Comparison of ENCODE assay signal across 14 cellular contexts in genomic region chr7:132030161-132030568, GRCh38.
DNase-seq lines count a peak whose midpoint lies in the region; ATAC-seq and TF ChIP-seq lines count a peak whose summit lies in the region.
"Had no signal": no experiment of that assay in that cellular context is flagged by ENCODE, and none has a peak within 500 bp of the region (broad histone marks: within the 10 kb centered on the region; RNA-seq: fewer than 3 reads in every experiment).

No MANE protein-coding gene starts in this region.

- H3K27me3 Mint-ChIP-seq in stimulated activated memory B cell treated with anti-CD40 and anti-IgM and Interleukin-4, amounts not matched to agents 10 μg/mL and 1 μg/mL and 100 μg/mL, for 72 hours, result no peaks in the 10 kb centered on the region
- H3K27me3 Mint-ChIP-seq: activated CD8-positive, alpha-beta memory T cell treated with anti-CD3 and anti-CD28 coated beads, Interleukin-2, amount 10 ng/mL, durations not matched to agents 7 days and 5 days; activated naive CD8-positive, alpha-beta T cell treated with anti-CD3 and anti-CD28 coated beads, Interleukin-2, amount 10 ng/mL, durations not matched to agents 7 days and 5 days had no signal

- POLR2A ChIA-PET in PC-9 (lab: Charles Lee; ENCODE audit: unreplicated experiment), result no interaction called here

- no peaks in the 10 kb centered on the region for H3K4me1 Mint-ChIP-seq in stimulated activated memory B cell treated with anti-CD40 and anti-IgM and Interleukin-4, amounts not matched to agents 10 μg/mL and 1 μg/mL and 100 μg/mL, for 72 hours
- H3K4me1 Mint-ChIP-seq: activated CD8-positive, alpha-beta memory T cell treated with anti-CD3 and anti-CD28 coated beads, Interleukin-2, amount 10 ng/mL, durations not matched to agents 7 days and 5 days; activated naive CD8-positive, alpha-beta T cell treated with anti-CD3 and anti-CD28 coated beads, Interleukin-2, amount 10 ng/mL, durations not matched to agents 7 days and 5 days had no signal

- H3K27ac ChIP-seq in PC-9, result peak overlapping the region; percentile 66

- CTCF ChIA-PET in PC-9 (lab: Charles Lee), result interaction anchor here (1.0 kb wide), 1 partner anchor 25 kb away, joined by 3 read pairs; no protein-coding TSS in a partner anchor

- H3K4me1 ChIP-seq in PC-9 (replicated peaks; ENCODE audit: insufficient read depth), result peaks cover 38% of the 10 kb centered on the region

- H3K9me2 ChIP-seq in PC-9 (ENCODE audit: insufficient read depth), result no peaks in the 10 kb centered on the region

- H3K4me3 ChIP-seq in PC-9 (no peak overlapping the region; the same call in 1 of the 2 replicates), H7 (ENCODE audit: insufficient read depth, low read depth, low read length) (no peak overlapping the region)

- peaks cover 32% of the 10 kb centered on the region for H3F3A ChIP-seq in PC-9 (ENCODE audit: insufficient read depth, low read depth)

- no TSS peak for BruUV-seq in PC-9 (replicated peaks; lab: Mats Ljungman, UMichigan)

- TF ChIP-seq CTCF in PC-9 (conservative IDR thresholded peaks at IDR 0.05), result no peak

- H3K36me3 Mint-ChIP-seq in stimulated activated memory B cell treated with anti-CD40 and anti-IgM and Interleukin-4, amounts not matched to agents 10 μg/mL and 1 μg/mL and 100 μg/mL, for 72 hours, result no peaks in the 10 kb centered on the region
- H3K36me3 Mint-ChIP-seq: activated CD8-positive, alpha-beta memory T cell treated with anti-CD3 and anti-CD28 coated beads, Interleukin-2, amount 10 ng/mL, durations not matched to agents 7 days and 5 days; activated naive CD8-positive, alpha-beta T cell treated with anti-CD3 and anti-CD28 coated beads, Interleukin-2, amount 10 ng/mL, durations not matched to agents 7 days and 5 days had no signal

- no peaks in the 10 kb centered on the region for H3K27me3 ChIP-seq in PC-9 (ENCODE audit: insufficient read depth, low read depth)
- no peaks in the 10 kb centered on the region; the same call in 1 of the 2 replicates for H3K27me3 ChIP-seq in H7 (ENCODE audit: control insufficient read depth, insufficient read depth, low read length)

- H3K79me2 ChIP-seq in PC-9 (ENCODE audit: low read depth), result no peaks in the 10 kb centered on the region

- peak overlapping the region; percentile 62 for H3K4me2 ChIP-seq in PC-9

- peak; percentile 18 for DNase-seq in G401 (ENCODE audit: low spot score)
- DNase-seq in PC-9, result peak in 1 of 2 experiments; percentile 69
- DNase-seq in head of caudate nucleus, result peak in 35 of 42 donors; percentile 22 to 78 (median 51)
- peak in 7 of 10 donors; percentile 27 to 87 (median 46) for DNase-seq in posterior cingulate gyrus
- no peak for DNase-seq in H7
- DNase-seq in germinal center (ENCODE audit: low spot score), result no peak
- DNase-seq: activated CD8-positive, alpha-beta memory T cell treated with anti-CD3 and anti-CD28 coated beads, Interleukin-2, amount 10 ng/mL, durations not matched to agents 7 days and 5 days; activated naive CD8-positive, alpha-beta T cell treated with anti-CD3 and anti-CD28 coated beads, Interleukin-2, amount 10 ng/mL, durations not matched to agents 7 days and 5 days; glutamatergic neuron; mesenchymal stem cell; SIG-M5; stimulated activated CD4-positive, alpha-beta T cell treated with anti-CD3 and anti-CD28 coated beads, Interleukin-4, amount 100 ng/mL, for 24 hours had no signal

- H3K36me3 ChIP-seq in PC-9 (ENCODE audit: low read depth) (no peaks in the 10 kb centered on the region), H7 (replicated peaks; ENCODE audit: control insufficient read depth, insufficient read depth, low read length) (no peaks in the 10 kb centered on the region)

- H2AFZ ChIP-seq in PC-9, result no peak overlapping the region

- no peak for ATAC-seq in stimulated activated memory B cell treated with anti-CD40 and anti-IgM and Interleukin-4, amounts not matched to agents 10 μg/mL and 1 μg/mL and 100 μg/mL, for 72 hours
- no peak for ATAC-seq in esophagus mucosa
- ATAC-seq: activated CD8-positive, alpha-beta memory T cell treated with anti-CD3 and anti-CD28 coated beads, Interleukin-2, amount 10 ng/mL, durations not matched to agents 7 days and 5 days had no signal

- no peaks in the 10 kb centered on the region for H3K9me3 Mint-ChIP-seq in stimulated activated memory B cell treated with anti-CD40 and anti-IgM and Interleukin-4, amounts not matched to agents 10 μg/mL and 1 μg/mL and 100 μg/mL, for 72 hours
- H3K9me3 Mint-ChIP-seq: activated naive CD8-positive, alpha-beta T cell treated with anti-CD3 and anti-CD28 coated beads, Interleukin-2, amount 10 ng/mL, durations not matched to agents 7 days and 5 days had no signal

- in situ Hi-C loops in G401 (cut with HindIII; ENCODE audit: low sequenced_read_pairs), result no loop called here

- H3K4me3 Mint-ChIP-seq in stimulated activated memory B cell treated with anti-CD40 and anti-IgM and Interleukin-4, amounts not matched to agents 10 μg/mL and 1 μg/mL and 100 μg/mL, for 72 hours, result no peak overlapping the region
- H3K4me3 Mint-ChIP-seq: activated CD8-positive, alpha-beta memory T cell treated with anti-CD3 and anti-CD28 coated beads, Interleukin-2, amount 10 ng/mL, durations not matched to agents 7 days and 5 days; activated naive CD8-positive, alpha-beta T cell treated with anti-CD3 and anti-CD28 coated beads, Interleukin-2, amount 10 ng/mL, durations not matched to agents 7 days and 5 days had no signal

- H4K20me1 ChIP-seq in PC-9 (ENCODE audit: insufficient read depth), result no peaks in the 10 kb centered on the region

- no peaks in the 10 kb centered on the region for H3K9me3 ChIP-seq in PC-9 (ENCODE audit: insufficient read depth, low read depth)

- H3K27ac Mint-ChIP-seq in stimulated activated memory B cell treated with anti-CD40 and anti-IgM and Interleukin-4, amounts not matched to agents 10 μg/mL and 1 μg/mL and 100 μg/mL, for 72 hours, result no peak overlapping the region
- H3K27ac Mint-ChIP-seq: activated CD8-positive, alpha-beta memory T cell treated with anti-CD3 and anti-CD28 coated beads, Interleukin-2, amount 10 ng/mL, durations not matched to agents 7 days and 5 days; activated naive CD8-positive, alpha-beta T cell treated with anti-CD3 and anti-CD28 coated beads, Interleukin-2, amount 10 ng/mL, durations not matched to agents 7 days and 5 days had no signal

- intact Hi-C loops in PC-9 (cut with micrococcal nuclease; ENCODE audit: unreplicated experiment), result loop anchor here (1.0 kb wide), 2 partner anchors 35 to 115 kb away; no protein-coding TSS in a partner anchor
- intact Hi-C loops in head of caudate nucleus (cut with DNase I), result no loop called here
- intact Hi-C loops in posterior cingulate gyrus (cut with DNase I), result no loop called here

Comparison
In these comparisons a context has a peak if more than half of its experiments do, and no peak if none do; other contexts are left out.
1. DNase-seq: peak in G401 (single experiment), head of caudate nucleus (35 of 42) and posterior cingulate gyrus (7 of 10); none in H7 (single experiment) and germinal center (single experiment).